In genomic region chr6:139230421-139230840, GRCh38 we compare ENCODE assay signal across 9 cellular contexts.
A peak's percentile ranks its signal among the peaks of the same experiment; 100 is the strongest.
DNase-seq lines count a peak whose midpoint lies in the region; ATAC-seq and TF ChIP-seq lines count a peak whose summit lies in the region.
"Had no signal": no experiment of that assay in that cellular context is flagged by ENCODE, and none has a peak within 500 bp of the region (broad histone marks: within the 10 kb centered on the region; RNA-seq: fewer than 3 reads in every experiment).

No MANE protein-coding gene starts in this region.

- no peaks in the 10 kb centered on the region for H4K20me1 ChIP-seq in GM23338 (replicated peaks; ENCODE audit: insufficient read depth)

- no peaks in the 10 kb centered on the region for H3F3A ChIP-seq in GM23338 (replicated peaks; ENCODE audit: low read depth)

- no peak for DNase-seq in AG09319 (ENCODE audit: extremely low read depth, low read depth)
- DNase-seq in GM23338 (ENCODE audit: low spot score): peak; percentile 30
- peak; percentile 98 for DNase-seq in NCI-H69 (lab: John Stamatoyannopoulos, UW)
- peak; percentile 55 for DNase-seq in fibroblast of mammary gland (ENCODE audit: low read depth)
- no peak for DNase-seq in stimulated activated CD4-positive, alpha-beta T cell treated with anti-CD3 and anti-CD28 coated beads, Interleukin-15, amount 100 ng/mL, for 24 hours
- no peak for DNase-seq in stimulated activated CD4-positive, alpha-beta T cell treated with anti-CD3 and anti-CD28 coated beads, Interleukin-4, amount 100 ng/mL, for 4 hours
- DNase-seq in HuH-7 (ENCODE audit: low spot score): no peak

- H3K4me3 ChIP-seq in GM23338 (no peak overlapping the region), fibroblast of mammary gland (ENCODE audit: control insufficient read depth, low read depth, low read length) (no peak overlapping the region)
- H3K4me3 ChIP-seq: lung had no signal

- peaks cover 5% of the 10 kb centered on the region for H3K27me3 Mint-ChIP-seq in GM23338 (ENCODE audit: insufficient read depth, low read depth, poor library complexity)

- peak; percentile 15 for TF ChIP-seq CTCF in AG09319 (IDR thresholded peaks at IDR 0.05; ENCODE audit: low read depth, low read length)
- TF ChIP-seq CTCF in GM23338 (conservative IDR thresholded peaks at IDR 0.05; ENCODE audit: low read depth in 2 of 2): peak; percentile 14 to 63; a peak in 2 of 4 replicates
- TF ChIP-seq CTCF in fibroblast of mammary gland (conservative IDR thresholded peaks at IDR 0.05; ENCODE audit: control insufficient read depth, insufficient read depth, low read depth, low read length): peak; percentile 27

- H3K4me1 Mint-ChIP-seq in GM23338: peaks cover 7% of the 10 kb centered on the region; the same call in 2 of the 3 replicates

- H3K36me3 ChIP-seq in GM23338 (ENCODE audit: insufficient read depth): no peaks in the 10 kb centered on the region; the same call in 1 of the 2 replicates

- ATAC-seq in GM23338 (peak; percentile 66), HG02970 (IDR thresholded peaks at IDR 0.05; ENCODE audit: low FRiP score, unreplicated experiment) (no peak)

- H3K27ac ChIP-seq in GM23338 (ENCODE audit: low read depth): no peak overlapping the region

- no peaks in the 10 kb centered on the region for H3K4me1 ChIP-seq in GM23338 (ENCODE audit: insufficient read depth)

- 0 out of 2 replicates have a peak overlapping the region, but pooled peaks have one; percentile 6 for H2AFZ ChIP-seq in GM23338

- H3K36me3 Mint-ChIP-seq in GM23338 (ENCODE audit: low read depth): peaks cover 15% of the 10 kb centered on the region

- H3K9me2 ChIP-seq in GM23338 (ENCODE audit: insufficient read depth): no peaks in the 10 kb centered on the region

- no peak overlapping the region for H3K4me3 Mint-ChIP-seq in GM23338

- no peak overlapping the region for H3K27ac Mint-ChIP-seq in GM23338

- H3K27me3 ChIP-seq in GM23338 (ENCODE audit: insufficient read depth): no peaks in the 10 kb centered on the region

- peaks cover 21% of the 10 kb centered on the region for H3K9me3 Mint-ChIP-seq in GM23338

- no peak overlapping the region for H3K4me2 ChIP-seq in GM23338

- no peaks in the 10 kb centered on the region for H3K79me2 ChIP-seq in GM23338 (replicated peaks; ENCODE audit: insufficient read depth)

TF ChIP-seq in GM23338, 12 proteins besides CTCF, POLR2A, EP300 and RAD21:
- TF ChIP-seq ZNF462 (CRISPR knock-in tag; IDR thresholded peaks at IDR 0.05) (no peak), ETS1 (IDR thresholded peaks at IDR 0.05) (no peak), POLR2AphosphoS5 (IDR thresholded peaks at IDR 0.05; ENCODE audit: low read depth) (no peak), STAT1 (IDR thresholded peaks at IDR 0.05; ENCODE audit: unreplicated experiment) (no peak), JUNB (IDR thresholded peaks at IDR 0.05; ENCODE audit: unreplicated experiment) (no peak), ZNF331 (CRISPR knock-in tag; IDR thresholded peaks at IDR 0.05; ENCODE audit: low read depth) (no peak), ZNF114 (CRISPR knock-in tag; IDR thresholded peaks at IDR 0.05) (no peak), EZH2 (IDR thresholded peaks at IDR 0.05; ENCODE audit: low read depth, unreplicated experiment) (no peak), REST (IDR thresholded peaks at IDR 0.05; ENCODE audit: unreplicated experiment) (no peak), CREB1 (CRISPR knock-in tag; IDR thresholded peaks at IDR 0.05; ENCODE audit: low read depth) (no peak), NANOG (IDR thresholded peaks at IDR 0.05; ENCODE audit: borderline replicate concordance) (no peak), EZH2phosphoT487 (IDR thresholded peaks at IDR 0.05; ENCODE audit: unreplicated experiment) (no peak)

Comparison
In these comparisons a context has a peak if more than half of its experiments do, and no peak if none do; other contexts are left out.
1. DNase-seq: peak in GM23338 (single experiment), NCI-H69 (single experiment) and fibroblast of mammary gland (single experiment); none in AG09319 (single experiment), stimulated activated CD4-positive, alpha-beta T cell treated with anti-CD3 and anti-CD28 coated beads, Interleukin-15, amount 100 ng/mL, for 24 hours (single experiment), stimulated activated CD4-positive, alpha-beta T cell treated with anti-CD3 and anti-CD28 coated beads, Interleukin-4, amount 100 ng/mL, for 4 hours (0 of 2) and HuH-7 (single experiment).
2. Peak in every context shown above with its lines, with median percentiles within 50 percentile points of each other: CTCF ChIP-seq.